Comparison of ENCODE assay signal across 9 cellular contexts in the genomic region with DNA sequence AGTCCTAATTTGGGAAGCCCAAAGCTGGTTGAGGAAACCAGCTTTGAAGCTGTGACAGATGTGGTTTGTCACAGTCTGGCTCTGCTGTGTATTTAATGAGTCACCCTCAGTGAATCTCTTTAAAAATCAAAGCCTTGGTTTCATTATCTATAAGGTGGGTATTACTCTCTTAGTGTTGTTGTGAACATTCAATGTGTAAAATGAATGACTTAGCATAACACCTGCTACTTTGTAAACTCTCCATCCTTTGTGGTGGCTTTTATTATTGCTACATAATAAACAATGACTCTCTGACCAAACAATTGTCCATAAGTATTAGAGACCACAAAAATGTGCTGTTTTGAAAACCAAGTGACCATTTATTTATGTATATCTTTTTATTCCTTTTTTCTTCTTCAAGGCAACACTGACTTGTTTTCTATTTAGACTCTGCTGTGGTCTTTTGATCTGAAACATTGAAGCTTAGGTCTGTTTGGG. TPM values are rescaled to one million over a fixed set of nuclear protein-coding genes. Genes with fewer than 3 reads are reported as not detected.
DNase-seq lines count a peak whose midpoint lies in the region; ATAC-seq and TF ChIP-seq lines count a peak whose summit lies in the region.
"Had no signal": no experiment of that assay in that cellular context is flagged by ENCODE, and none has a peak within 500 bp of the region (broad histone marks: within the 10 kb centered on the region; RNA-seq: fewer than 3 reads in every experiment).

No MANE protein-coding gene starts in this region.

- H3K36me3 Mint-ChIP-seq in activated naive CD4-positive, alpha-beta T cell treated with anti-CD3 and anti-CD28 coated beads for 36 hours (ENCODE audit: low read depth) = peaks cover 3% of the 10 kb centered on the region
- H3K36me3 Mint-ChIP-seq in type B pancreatic cell = peaks cover 9% of the 10 kb centered on the region

- peaks cover 42% of the 10 kb centered on the region for H3K4me1 ChIP-seq in body of pancreas
- H3K4me1 ChIP-seq in stomach = peaks cover 14 to 65% (median 35%) of the 10 kb centered on the region in 4 donors

- TF ChIP-seq CTCF in body of pancreas (IDR thresholded peaks at IDR 0.05) = no peak
- no peak for TF ChIP-seq CTCF in stomach (IDR thresholded peaks at IDR 0.05)
- TF ChIP-seq CTCF in type B pancreatic cell (conservative IDR thresholded peaks at IDR 0.05) = no peak

- intact Hi-C loops in activated naive CD4-positive, alpha-beta T cell treated with anti-CD3 and anti-CD28 coated beads for 36 hours (cut with micrococcal nuclease) = loop anchor here (1.0 kb wide), 2 partner anchors 24 to 56 kb away; a partner anchor contains a TSS
- intact Hi-C loops in body of pancreas (cut with DNase I) (no loop called here), stomach (cut with DNase I; ENCODE audit: low total_unique reads) (no loop called here)

- no peak overlapping the region for H3K27ac Mint-ChIP-seq in activated naive CD4-positive, alpha-beta T cell treated with anti-CD3 and anti-CD28 coated beads for 36 hours
- H3K27ac Mint-ChIP-seq in type B pancreatic cell = no peak overlapping the region

- TF ChIP-seq EP300 in stomach (IDR thresholded peaks at IDR 0.05) = no peak

- ATAC-seq in HG03575 (IDR thresholded peaks at IDR 0.05; ENCODE audit: extremely low read depth, insufficient number of reproducible peaks, low FRiP score, unreplicated experiment) (peak; percentile 70), body of pancreas (peak; percentile 30), GM21576 (IDR thresholded peaks at IDR 0.05; ENCODE audit: unreplicated experiment) (no peak)

- H3K36me3 ChIP-seq in body of pancreas (replicated peaks in 1 of 2; ENCODE audit: insufficient read depth in 1 of 2, low read depth in 2 of 2) (no peaks in the 10 kb centered on the region), stomach (no peaks in the 10 kb centered on the region)
- H3K36me3 ChIP-seq: thoracic aorta had no signal

- H3K9me3 ChIP-seq in body of pancreas (no peaks in the 10 kb centered on the region), stomach (peaks cover 0 to 11% (median 4%) of the 10 kb centered on the region in 4 donors)
- H3K9me3 ChIP-seq: thoracic aorta had no signal

- H3K9me3 Mint-ChIP-seq in activated naive CD4-positive, alpha-beta T cell treated with anti-CD3 and anti-CD28 coated beads for 36 hours = peaks cover 4% of the 10 kb centered on the region
- peaks cover 4% of the 10 kb centered on the region for H3K9me3 Mint-ChIP-seq in type B pancreatic cell

- H3K27ac ChIP-seq in body of pancreas (peak overlapping the region in 1 of 4 donors; percentile 45), stomach (peak overlapping the region in 3 of 5 donors; percentile 27 to 61 (median 45)), substantia nigra (ENCODE audit: low read depth, low read length, poor library complexity, severe bottlenecking) (no peak overlapping the region)

- peaks cover 9% of the 10 kb centered on the region for H3K27me3 Mint-ChIP-seq in activated naive CD4-positive, alpha-beta T cell treated with anti-CD3 and anti-CD28 coated beads for 36 hours (ENCODE audit: low read depth)
- H3K27me3 Mint-ChIP-seq in type B pancreatic cell = no peaks in the 10 kb centered on the region

- H3K4me1 Mint-ChIP-seq in activated naive CD4-positive, alpha-beta T cell treated with anti-CD3 and anti-CD28 coated beads for 36 hours (ENCODE audit: low read depth) = peaks cover 42% of the 10 kb centered on the region
- no peaks in the 10 kb centered on the region for H3K4me1 Mint-ChIP-seq in type B pancreatic cell (ENCODE audit: unreplicated experiment)

- peak; percentile 29 for DNase-seq in activated naive CD4-positive, alpha-beta T cell treated with anti-CD3 and anti-CD28 coated beads for 36 hours
- DNase-seq in activated naive CD4-positive, alpha-beta T cell treated with anti-CD3 and anti-CD28 coated beads, Interleukin-2, amount 50 U/mL, for 16 hours = no peak
- DNase-seq in body of pancreas = no peak
- no peak for DNase-seq in stomach
- no peak for DNase-seq in type B pancreatic cell (ENCODE audit: extremely low spot score, unreplicated experiment)
- DNase-seq in substantia nigra (lab: John Stamatoyannopoulos, UW) = no peak

- CTCF ChIA-PET in activated naive CD4-positive, alpha-beta T cell treated with anti-CD3 and anti-CD28 coated beads for 36 hours (lab: Charles Lee) = no interaction called here

- H3K4me3 Mint-ChIP-seq in activated naive CD4-positive, alpha-beta T cell treated with anti-CD3 and anti-CD28 coated beads for 36 hours = no peak overlapping the region
- no peak overlapping the region for H3K4me3 Mint-ChIP-seq in type B pancreatic cell

- no peak for TF ChIP-seq POLR2A in body of pancreas (IDR thresholded peaks at IDR 0.05)
- no peak for TF ChIP-seq POLR2A in stomach (IDR thresholded peaks at IDR 0.05)

- H3K4me3 ChIP-seq in body of pancreas = no peak overlapping the region
- no peak overlapping the region for H3K4me3 ChIP-seq in stomach
- H3K4me3 ChIP-seq: thoracic aorta had no signal

- H3K27me3 ChIP-seq in body of pancreas = no peaks in the 10 kb centered on the region
- H3K27me3 ChIP-seq in stomach = no peaks in the 10 kb centered on the region

RNA-seq across cellular contexts. Expression of a gene that starts 24.6 kb away (rescaled TPM):
- total RNA-seq in activated naive CD4-positive, alpha-beta T cell treated with anti-CD3 and anti-CD28 coated beads for 36 hours = 1 to 10 TPM; 1.2 TPM
- total RNA-seq in body of pancreas (10 to 100 TPM; 32.9 to 46.1 TPM), stomach (10 to 100 TPM in 4 of 5 donors, 1 to 10 TPM in 1; 5.8 to 66.5 (median 21.6) TPM), type B pancreatic cell (ENCODE audit: low replicate concordance) (12.0 and 17.9 TPM in 2 replicates)
- polyA plus RNA-seq in stomach = 1 to 10 TPM; 4.1 to 5.4 (median 5.0) TPM
